8 cellular contexts compared by ENCODE assay signal in genomic region chr5:122515709-122516431, GRCh38.
A peak's percentile ranks its signal among the peaks of the same experiment; 100 is the strongest.
DNase-seq lines count a peak whose midpoint lies in the region; ATAC-seq and TF ChIP-seq lines count a peak whose summit lies in the region.

No MANE protein-coding gene starts in this region.

- H3K27me3 Mint-ChIP-seq in stimulated activated naive CD8-positive, alpha-beta T cell treated with anti-CD3 and anti-CD28 coated beads, Interleukin-15, amount 100 ng/mL, for 72 hours: peaks cover 9% of the 10 kb centered on the region

- H3K27ac ChIP-seq in ovary: no peak overlapping the region

- H3K27ac Mint-ChIP-seq in stimulated activated naive CD8-positive, alpha-beta T cell treated with anti-CD3 and anti-CD28 coated beads, Interleukin-15, amount 100 ng/mL, for 72 hours: no peak overlapping the region

- intact Hi-C loops in ovary (cut with DNase I): loop anchor here in 1 of 4 donors (5.0 to 10.0 kb wide), 2 partner anchors 641 to 849 kb away; no protein-coding TSS in a partner anchor

- 26 to 44% (median 31%) methylated on average over 6 of the region's 6 CpGs for WGBS in ovary, 3 donors

- H3K27me3 ChIP-seq in ovary: no peaks in the 10 kb centered on the region

- no peak for TF ChIP-seq POLR2A in ovary (IDR thresholded peaks at IDR 0.05)

- peak; percentile 74 for TF ChIP-seq CTCF in foreskin fibroblast (IDR thresholded peaks at IDR 0.05; ENCODE audit: low read depth, low read length)
- peak; percentile 52 to 80 (median 73) for TF ChIP-seq CTCF in ovary (IDR thresholded peaks at IDR 0.05)

- no peak overlapping the region for H3K4me3 Mint-ChIP-seq in stimulated activated naive CD8-positive, alpha-beta T cell treated with anti-CD3 and anti-CD28 coated beads, Interleukin-15, amount 100 ng/mL, for 72 hours

- no peaks in the 10 kb centered on the region for H3K36me3 ChIP-seq in ovary

- H3K4me1 ChIP-seq in ovary (ENCODE audit: insufficient read depth): peaks cover 2% of the 10 kb centered on the region

- peaks cover 0 to 6% of the 10 kb centered on the region in 2 donors for H3K9me3 Mint-ChIP-seq in stimulated activated naive CD8-positive, alpha-beta T cell treated with anti-CD3 and anti-CD28 coated beads, Interleukin-15, amount 100 ng/mL, for 72 hours

- no peaks in the 10 kb centered on the region for H3K9me3 ChIP-seq in ovary

- H3K4me1 Mint-ChIP-seq in stimulated activated naive CD8-positive, alpha-beta T cell treated with anti-CD3 and anti-CD28 coated beads, Interleukin-15, amount 100 ng/mL, for 72 hours: no peaks in the 10 kb centered on the region

- DNase-seq in EL (peak; percentile 69), HCEC 1CT (peak; percentile 65), NCI-H1436 treated with DMSO at 0.1 percent for 48 hours (lab: John Stamatoyannopoulos, UW) (peak; percentile 17), SW 1271 (lab: John Stamatoyannopoulos, UW) (peak; percentile 52 to 70), foreskin fibroblast (peak; percentile 59 to 88), ovary (peak; percentile 50 to 72 (median 63))
- DNase-seq in stimulated activated naive CD8-positive, alpha-beta T cell treated with anti-CD3 and anti-CD28 coated beads, Interleukin-15, amount 100 ng/mL, for 72 hours: no peak

- ATAC-seq in HG03565 (IDR thresholded peaks at IDR 0.05; ENCODE audit: unreplicated experiment): no peak
- no peak for ATAC-seq in stimulated activated naive CD8-positive, alpha-beta T cell treated with anti-CD3 and anti-CD28 coated beads, Interleukin-15, amount 100 ng/mL, for 72 hours

- no peak for TF ChIP-seq EP300 in ovary (IDR thresholded peaks at IDR 0.05)

- H3K4me3 ChIP-seq in foreskin fibroblast (ENCODE audit: low read depth in 1 of 2, low read length in 2 of 2) (no peak overlapping the region), ovary (no peak overlapping the region)

Comparison
In these comparisons a context has a peak if more than half of its experiments do, and no peak if none do; other contexts are left out.
1. DNase-seq: peak in EL (single experiment), HCEC 1CT (single experiment), NCI-H1436 treated with DMSO at 0.1 percent for 48 hours (single experiment), SW 1271 (2 of 2), foreskin fibroblast (2 of 2) and ovary (5 of 5); none in stimulated activated naive CD8-positive, alpha-beta T cell treated with anti-CD3 and anti-CD28 coated beads, Interleukin-15, amount 100 ng/mL, for 72 hours (0 of 2).